Comparison of ENCODE assay signal across 1 cellular context in the genomic region with DNA sequence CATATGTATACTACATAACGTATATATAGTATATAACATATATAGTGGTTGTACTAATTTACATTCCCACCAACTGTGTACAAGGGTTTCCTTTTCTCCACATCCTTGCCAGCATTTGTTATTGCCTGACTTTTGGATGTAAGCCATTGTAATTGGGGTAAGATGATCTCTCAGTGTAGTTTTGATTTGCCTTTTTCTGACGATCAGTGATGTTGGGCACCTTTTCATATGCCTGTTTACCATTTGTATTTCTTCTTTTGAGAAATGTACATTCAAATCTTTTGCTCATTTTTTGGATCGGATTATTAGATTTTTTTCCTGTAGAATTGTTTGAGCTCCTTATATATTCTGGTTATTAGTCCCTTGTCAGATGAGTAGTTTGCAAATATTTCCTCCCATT.
A peak's percentile ranks its signal among the peaks of the same experiment; 100 is the strongest.
TF ChIP-seq lines count a peak whose summit lies in the region.

No MANE protein-coding gene starts in this region.

TF ChIP-seq in HepG2, 621 proteins besides CTCF, POLR2A, EP300 and RAD21 (continues in another document):
- TF ChIP-seq, protein P1, sequence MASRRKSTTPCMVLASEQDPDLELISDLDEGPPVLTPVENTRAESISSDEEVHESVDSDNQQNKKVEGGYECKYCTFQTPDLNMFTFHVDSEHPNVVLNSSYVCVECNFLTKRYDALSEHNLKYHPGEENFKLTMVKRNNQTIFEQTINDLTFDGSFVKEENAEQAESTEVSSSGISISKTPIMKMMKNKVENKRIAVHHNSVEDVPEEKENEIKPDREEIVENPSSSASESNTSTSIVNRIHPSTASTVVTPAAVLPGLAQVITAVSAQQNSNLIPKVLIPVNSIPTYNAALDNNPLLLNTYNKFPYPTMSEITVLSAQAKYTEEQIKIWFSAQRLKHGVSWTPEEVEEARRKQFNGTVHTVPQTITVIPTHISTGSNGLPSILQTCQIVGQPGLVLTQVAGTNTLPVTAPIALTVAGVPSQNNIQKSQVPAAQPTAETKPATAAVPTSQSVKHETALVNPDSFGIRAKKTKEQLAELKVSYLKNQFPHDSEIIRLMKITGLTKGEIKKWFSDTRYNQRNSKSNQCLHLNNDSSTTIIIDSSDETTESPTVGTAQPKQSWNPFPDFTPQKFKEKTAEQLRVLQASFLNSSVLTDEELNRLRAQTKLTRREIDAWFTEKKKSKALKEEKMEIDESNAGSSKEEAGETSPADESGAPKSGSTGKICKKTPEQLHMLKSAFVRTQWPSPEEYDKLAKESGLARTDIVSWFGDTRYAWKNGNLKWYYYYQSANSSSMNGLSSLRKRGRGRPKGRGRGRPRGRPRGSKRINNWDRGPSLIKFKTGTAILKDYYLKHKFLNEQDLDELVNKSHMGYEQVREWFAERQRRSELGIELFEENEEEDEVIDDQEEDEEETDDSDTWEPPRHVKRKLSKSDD (CRISPR knock-in tag; IDR thresholded peaks at IDR 0.05; ENCODE audit: low read depth), result no peak
- no peak for TF ChIP-seq TAF15 (IDR thresholded peaks at IDR 0.05; ENCODE audit: low read depth, low read length, poor library complexity, severe bottlenecking)
- TF ChIP-seq MYC (CRISPR knock-in tag; IDR thresholded peaks at IDR 0.05; ENCODE audit: borderline replicate concordance), result no peak
- TF ChIP-seq ZNF616 (CRISPR knock-in tag; IDR thresholded peaks at IDR 0.05; ENCODE audit: low read depth), result no peak
- TF ChIP-seq HOXA5 (CRISPR knock-in tag; IDR thresholded peaks at IDR 0.05), result no peak
- TF ChIP-seq SMARCE1 (IDR thresholded peaks at IDR 0.05; ENCODE audit: borderline replicate concordance), result no peak
- no peak for TF ChIP-seq MATR3 (CRISPR knock-in tag; IDR thresholded peaks at IDR 0.05)
- TF ChIP-seq AGO2 (optimal IDR thresholded peaks at IDR 0.05; ENCODE audit: low read depth, low read length), result no peak
- TF ChIP-seq, protein P2, sequence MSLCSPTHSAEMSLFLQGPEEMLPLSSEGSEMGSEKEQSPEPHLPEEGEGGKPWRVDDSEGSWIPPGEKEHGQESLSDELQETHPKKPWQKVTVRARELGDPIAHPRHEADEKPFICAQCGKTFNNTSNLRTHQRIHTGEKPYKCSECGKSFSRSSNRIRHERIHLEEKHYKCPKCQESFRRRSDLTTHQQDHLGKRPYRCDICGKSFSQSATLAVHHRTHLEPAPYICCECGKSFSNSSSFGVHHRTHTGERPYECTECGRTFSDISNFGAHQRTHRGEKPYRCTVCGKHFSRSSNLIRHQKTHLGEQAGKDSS (CRISPR knock-in tag; IDR thresholded peaks at IDR 0.05; ENCODE audit: borderline replicate concordance, low read depth), result no peak
- no peak for TF ChIP-seq HES4 (CRISPR knock-in tag; IDR thresholded peaks at IDR 0.05; ENCODE audit: borderline replicate concordance)
- no peak for TF ChIP-seq STAG1 (CRISPR knock-in tag; IDR thresholded peaks at IDR 0.05)
- TF ChIP-seq FOXO1 (CRISPR knock-in tag; IDR thresholded peaks at IDR 0.05), result no peak
- TF ChIP-seq, protein P3, sequence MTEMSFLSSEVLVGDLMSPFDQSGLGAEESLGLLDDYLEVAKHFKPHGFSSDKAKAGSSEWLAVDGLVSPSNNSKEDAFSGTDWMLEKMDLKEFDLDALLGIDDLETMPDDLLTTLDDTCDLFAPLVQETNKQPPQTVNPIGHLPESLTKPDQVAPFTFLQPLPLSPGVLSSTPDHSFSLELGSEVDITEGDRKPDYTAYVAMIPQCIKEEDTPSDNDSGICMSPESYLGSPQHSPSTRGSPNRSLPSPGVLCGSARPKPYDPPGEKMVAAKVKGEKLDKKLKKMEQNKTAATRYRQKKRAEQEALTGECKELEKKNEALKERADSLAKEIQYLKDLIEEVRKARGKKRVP (CRISPR knock-in tag; IDR thresholded peaks at IDR 0.05), result no peak
- no peak for TF ChIP-seq ZNF557 (CRISPR knock-in tag; IDR thresholded peaks at IDR 0.05)
- no peak for TF ChIP-seq SYNCRIP (IDR thresholded peaks at IDR 0.05; ENCODE audit: insufficient read depth, low read depth, low read length)
- TF ChIP-seq MTF2 (CRISPR knock-in tag; IDR thresholded peaks at IDR 0.05; ENCODE audit: borderline replicate concordance), result no peak
- TF ChIP-seq HNRNPLL (IDR thresholded peaks at IDR 0.05; ENCODE audit: low read depth, low read length, poor library complexity, severe bottlenecking), result no peak
- TF ChIP-seq MED1 (CRISPR knock-in tag; IDR thresholded peaks at IDR 0.05), result no peak
- TF ChIP-seq CREB1 (IDR thresholded peaks at IDR 0.05), result no peak
- TF ChIP-seq CREB1 (CRISPR knock-in tag; IDR thresholded peaks at IDR 0.05), result no peak
- no peak for TF ChIP-seq ATM (IDR thresholded peaks at IDR 0.05; ENCODE audit: borderline replicate concordance)
- 0 out of 2 replicates have a peak, but pooled peaks have one; percentile 22 for TF ChIP-seq ZNF7 (CRISPR knock-in tag; IDR thresholded peaks at IDR 0.05)
- TF ChIP-seq ZNF570 (CRISPR knock-in tag; IDR thresholded peaks at IDR 0.05; ENCODE audit: borderline replicate concordance), result no peak
- TF ChIP-seq, protein P4, sequence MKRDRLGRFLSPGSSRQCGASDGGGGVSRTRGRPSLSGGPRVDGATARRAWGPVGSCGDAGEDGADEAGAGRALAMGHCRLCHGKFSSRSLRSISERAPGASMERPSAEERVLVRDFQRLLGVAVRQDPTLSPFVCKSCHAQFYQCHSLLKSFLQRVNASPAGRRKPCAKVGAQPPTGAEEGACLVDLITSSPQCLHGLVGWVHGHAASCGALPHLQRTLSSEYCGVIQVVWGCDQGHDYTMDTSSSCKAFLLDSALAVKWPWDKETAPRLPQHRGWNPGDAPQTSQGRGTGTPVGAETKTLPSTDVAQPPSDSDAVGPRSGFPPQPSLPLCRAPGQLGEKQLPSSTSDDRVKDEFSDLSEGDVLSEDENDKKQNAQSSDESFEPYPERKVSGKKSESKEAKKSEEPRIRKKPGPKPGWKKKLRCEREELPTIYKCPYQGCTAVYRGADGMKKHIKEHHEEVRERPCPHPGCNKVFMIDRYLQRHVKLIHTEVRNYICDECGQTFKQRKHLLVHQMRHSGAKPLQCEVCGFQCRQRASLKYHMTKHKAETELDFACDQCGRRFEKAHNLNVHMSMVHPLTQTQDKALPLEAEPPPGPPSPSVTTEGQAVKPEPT (CRISPR knock-in tag; IDR thresholded peaks at IDR 0.05; ENCODE audit: low read depth), result no peak
- no peak for TF ChIP-seq IKZF4 (CRISPR knock-in tag; IDR thresholded peaks at IDR 0.05; ENCODE audit: borderline replicate concordance, low read depth, not compliant biosample characterization)
- TF ChIP-seq, protein P5, sequence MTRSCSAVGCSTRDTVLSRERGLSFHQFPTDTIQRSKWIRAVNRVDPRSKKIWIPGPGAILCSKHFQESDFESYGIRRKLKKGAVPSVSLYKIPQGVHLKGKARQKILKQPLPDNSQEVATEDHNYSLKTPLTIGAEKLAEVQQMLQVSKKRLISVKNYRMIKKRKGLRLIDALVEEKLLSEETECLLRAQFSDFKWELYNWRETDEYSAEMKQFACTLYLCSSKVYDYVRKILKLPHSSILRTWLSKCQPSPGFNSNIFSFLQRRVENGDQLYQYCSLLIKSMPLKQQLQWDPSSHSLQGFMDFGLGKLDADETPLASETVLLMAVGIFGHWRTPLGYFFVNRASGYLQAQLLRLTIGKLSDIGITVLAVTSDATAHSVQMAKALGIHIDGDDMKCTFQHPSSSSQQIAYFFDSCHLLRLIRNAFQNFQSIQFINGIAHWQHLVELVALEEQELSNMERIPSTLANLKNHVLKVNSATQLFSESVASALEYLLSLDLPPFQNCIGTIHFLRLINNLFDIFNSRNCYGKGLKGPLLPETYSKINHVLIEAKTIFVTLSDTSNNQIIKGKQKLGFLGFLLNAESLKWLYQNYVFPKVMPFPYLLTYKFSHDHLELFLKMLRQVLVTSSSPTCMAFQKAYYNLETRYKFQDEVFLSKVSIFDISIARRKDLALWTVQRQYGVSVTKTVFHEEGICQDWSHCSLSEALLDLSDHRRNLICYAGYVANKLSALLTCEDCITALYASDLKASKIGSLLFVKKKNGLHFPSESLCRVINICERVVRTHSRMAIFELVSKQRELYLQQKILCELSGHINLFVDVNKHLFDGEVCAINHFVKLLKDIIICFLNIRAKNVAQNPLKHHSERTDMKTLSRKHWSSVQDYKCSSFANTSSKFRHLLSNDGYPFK (CRISPR knock-in tag; IDR thresholded peaks at IDR 0.05; ENCODE audit: borderline replicate concordance), result no peak
- TF ChIP-seq PHF21A (CRISPR knock-in tag; IDR thresholded peaks at IDR 0.05), result no peak
- TF ChIP-seq ERF (CRISPR knock-in tag; IDR thresholded peaks at IDR 0.05), result 0 out of 2 replicates have a peak, but pooled peaks have one; percentile 2
- no peak for TF ChIP-seq ZNF776 (CRISPR knock-in tag; IDR thresholded peaks at IDR 0.05)
- TF ChIP-seq, protein P6, sequence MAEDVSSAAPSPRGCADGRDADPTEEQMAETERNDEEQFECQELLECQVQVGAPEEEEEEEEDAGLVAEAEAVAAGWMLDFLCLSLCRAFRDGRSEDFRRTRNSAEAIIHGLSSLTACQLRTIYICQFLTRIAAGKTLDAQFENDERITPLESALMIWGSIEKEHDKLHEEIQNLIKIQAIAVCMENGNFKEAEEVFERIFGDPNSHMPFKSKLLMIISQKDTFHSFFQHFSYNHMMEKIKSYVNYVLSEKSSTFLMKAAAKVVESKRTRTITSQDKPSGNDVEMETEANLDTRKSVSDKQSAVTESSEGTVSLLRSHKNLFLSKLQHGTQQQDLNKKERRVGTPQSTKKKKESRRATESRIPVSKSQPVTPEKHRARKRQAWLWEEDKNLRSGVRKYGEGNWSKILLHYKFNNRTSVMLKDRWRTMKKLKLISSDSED (CRISPR knock-in tag; IDR thresholded peaks at IDR 0.05), result no peak
- no peak for TF ChIP-seq NR2F1 (CRISPR knock-in tag; IDR thresholded peaks at IDR 0.05)
- TF ChIP-seq ZNF562 (CRISPR knock-in tag; IDR thresholded peaks at IDR 0.05; ENCODE audit: borderline replicate concordance), result no peak
- no peak for TF ChIP-seq ZNF251 (CRISPR knock-in tag; IDR thresholded peaks at IDR 0.05)
- TF ChIP-seq DPF2 (CRISPR knock-in tag; IDR thresholded peaks at IDR 0.05; ENCODE audit: borderline replicate concordance, low read depth), result no peak
- TF ChIP-seq ARHGAP35 (CRISPR knock-in tag; IDR thresholded peaks at IDR 0.05; ENCODE audit: borderline replicate concordance), result no peak
- no peak for TF ChIP-seq TEAD3 (CRISPR knock-in tag; optimal IDR thresholded peaks at IDR 0.05; ENCODE audit: borderline replicate concordance)
- 0 out of 2 replicates have a peak, but pooled peaks have one; percentile 37 for TF ChIP-seq ZNF589 (CRISPR knock-in tag; conservative IDR thresholded peaks at IDR 0.05)
- no peak for TF ChIP-seq SP4 (CRISPR knock-in tag; IDR thresholded peaks at IDR 0.05)
- no peak for TF ChIP-seq ZNF660 (CRISPR knock-in tag; IDR thresholded peaks at IDR 0.05; ENCODE audit: borderline replicate concordance, low read depth)
- no peak for TF ChIP-seq ZFP90 (CRISPR knock-in tag; IDR thresholded peaks at IDR 0.05; ENCODE audit: borderline replicate concordance)
- TF ChIP-seq, protein P7, sequence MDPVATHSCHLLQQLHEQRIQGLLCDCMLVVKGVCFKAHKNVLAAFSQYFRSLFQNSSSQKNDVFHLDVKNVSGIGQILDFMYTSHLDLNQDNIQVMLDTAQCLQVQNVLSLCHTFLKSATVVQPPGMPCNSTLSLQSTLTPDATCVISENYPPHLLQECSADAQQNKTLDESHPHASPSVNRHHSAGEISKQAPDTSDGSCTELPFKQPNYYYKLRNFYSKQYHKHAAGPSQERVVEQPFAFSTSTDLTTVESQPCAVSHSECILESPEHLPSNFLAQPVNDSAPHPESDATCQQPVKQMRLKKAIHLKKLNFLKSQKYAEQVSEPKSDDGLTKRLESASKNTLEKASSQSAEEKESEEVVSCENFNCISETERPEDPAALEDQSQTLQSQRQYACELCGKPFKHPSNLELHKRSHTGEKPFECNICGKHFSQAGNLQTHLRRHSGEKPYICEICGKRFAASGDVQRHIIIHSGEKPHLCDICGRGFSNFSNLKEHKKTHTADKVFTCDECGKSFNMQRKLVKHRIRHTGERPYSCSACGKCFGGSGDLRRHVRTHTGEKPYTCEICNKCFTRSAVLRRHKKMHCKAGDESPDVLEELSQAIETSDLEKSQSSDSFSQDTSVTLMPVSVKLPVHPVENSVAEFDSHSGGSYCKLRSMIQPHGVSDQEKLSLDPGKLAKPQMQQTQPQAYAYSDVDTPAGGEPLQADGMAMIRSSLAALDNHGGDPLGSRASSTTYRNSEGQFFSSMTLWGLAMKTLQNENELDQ (CRISPR knock-in tag; IDR thresholded peaks at IDR 0.05; ENCODE audit: borderline replicate concordance), result no peak
- TF ChIP-seq SRY (CRISPR knock-in tag; IDR thresholded peaks at IDR 0.05), result no peak
- no peak for TF ChIP-seq RARG (CRISPR knock-in tag; IDR thresholded peaks at IDR 0.05; ENCODE audit: low read depth)
- TF ChIP-seq ZNF136 (CRISPR knock-in tag; IDR thresholded peaks at IDR 0.05; ENCODE audit: low read depth), result no peak
- peak; percentile 54 for TF ChIP-seq PHF5A (CRISPR knock-in tag; IDR thresholded peaks at IDR 0.05; ENCODE audit: low read depth, unreplicated experiment)
- TF ChIP-seq, protein P8, sequence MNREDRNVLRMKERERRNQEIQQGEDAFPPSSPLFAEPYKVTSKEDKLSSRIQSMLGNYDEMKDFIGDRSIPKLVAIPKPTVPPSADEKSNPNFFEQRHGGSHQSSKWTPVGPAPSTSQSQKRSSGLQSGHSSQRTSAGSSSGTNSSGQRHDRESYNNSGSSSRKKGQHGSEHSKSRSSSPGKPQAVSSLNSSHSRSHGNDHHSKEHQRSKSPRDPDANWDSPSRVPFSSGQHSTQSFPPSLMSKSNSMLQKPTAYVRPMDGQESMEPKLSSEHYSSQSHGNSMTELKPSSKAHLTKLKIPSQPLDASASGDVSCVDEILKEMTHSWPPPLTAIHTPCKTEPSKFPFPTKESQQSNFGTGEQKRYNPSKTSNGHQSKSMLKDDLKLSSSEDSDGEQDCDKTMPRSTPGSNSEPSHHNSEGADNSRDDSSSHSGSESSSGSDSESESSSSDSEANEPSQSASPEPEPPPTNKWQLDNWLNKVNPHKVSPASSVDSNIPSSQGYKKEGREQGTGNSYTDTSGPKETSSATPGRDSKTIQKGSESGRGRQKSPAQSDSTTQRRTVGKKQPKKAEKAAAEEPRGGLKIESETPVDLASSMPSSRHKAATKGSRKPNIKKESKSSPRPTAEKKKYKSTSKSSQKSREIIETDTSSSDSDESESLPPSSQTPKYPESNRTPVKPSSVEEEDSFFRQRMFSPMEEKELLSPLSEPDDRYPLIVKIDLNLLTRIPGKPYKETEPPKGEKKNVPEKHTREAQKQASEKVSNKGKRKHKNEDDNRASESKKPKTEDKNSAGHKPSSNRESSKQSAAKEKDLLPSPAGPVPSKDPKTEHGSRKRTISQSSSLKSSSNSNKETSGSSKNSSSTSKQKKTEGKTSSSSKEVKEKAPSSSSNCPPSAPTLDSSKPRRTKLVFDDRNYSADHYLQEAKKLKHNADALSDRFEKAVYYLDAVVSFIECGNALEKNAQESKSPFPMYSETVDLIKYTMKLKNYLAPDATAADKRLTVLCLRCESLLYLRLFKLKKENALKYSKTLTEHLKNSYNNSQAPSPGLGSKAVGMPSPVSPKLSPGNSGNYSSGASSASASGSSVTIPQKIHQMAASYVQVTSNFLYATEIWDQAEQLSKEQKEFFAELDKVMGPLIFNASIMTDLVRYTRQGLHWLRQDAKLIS (CRISPR knock-in tag; IDR thresholded peaks at IDR 0.05), result 0 out of 2 replicates have a peak, but pooled peaks have one; percentile 14
- TF ChIP-seq ZNF674 (CRISPR knock-in tag; IDR thresholded peaks at IDR 0.05; ENCODE audit: low read depth), result no peak
- TF ChIP-seq ZNF44 (CRISPR knock-in tag; IDR thresholded peaks at IDR 0.05), result no peak
- no peak for TF ChIP-seq GATAD1 (CRISPR knock-in tag; IDR thresholded peaks at IDR 0.05)
- no peak for TF ChIP-seq ZNF605 (CRISPR knock-in tag; IDR thresholded peaks at IDR 0.05)
- 0 out of 2 replicates have a peak, but pooled peaks have one; percentile 2 for TF ChIP-seq TBX2 (CRISPR knock-in tag; IDR thresholded peaks at IDR 0.05; ENCODE audit: borderline replicate concordance)
- no peak for TF ChIP-seq ZNF615 (CRISPR knock-in tag; IDR thresholded peaks at IDR 0.05; ENCODE audit: borderline replicate concordance)
